ENCODE assay signal across 8 cellular contexts in the genomic region with DNA sequence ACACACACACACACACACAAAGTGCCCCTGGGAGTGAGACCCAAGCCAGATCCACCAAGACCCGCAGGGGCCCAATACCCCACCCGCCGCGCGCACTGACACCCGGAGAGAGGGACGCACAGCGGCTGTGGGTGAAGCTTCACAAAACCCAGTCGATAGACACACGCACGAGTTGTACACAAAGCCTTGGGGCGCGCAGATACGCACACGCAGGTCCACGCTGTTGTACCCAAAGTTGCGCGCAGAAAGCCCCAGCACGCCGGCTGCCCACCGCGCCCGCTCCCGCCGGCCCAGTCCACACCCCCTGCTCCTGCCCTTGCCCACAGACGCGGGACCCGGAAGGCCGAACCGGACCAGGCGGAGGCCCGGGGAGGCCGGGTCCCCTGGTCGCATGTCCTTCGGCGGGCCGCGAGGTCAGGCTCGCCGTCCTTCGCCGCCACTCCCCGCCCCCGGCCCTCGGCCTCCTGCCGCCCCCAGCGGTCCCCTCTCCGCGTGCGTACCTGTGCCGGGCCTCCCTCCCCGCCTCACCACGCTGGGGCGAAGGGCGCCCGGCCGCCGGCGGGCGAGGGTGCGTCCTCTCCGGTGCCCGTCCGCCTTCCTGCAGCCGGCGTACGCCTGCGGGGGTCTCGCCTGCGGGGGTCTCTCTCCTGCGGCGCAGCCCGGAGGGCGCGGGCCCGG. TPM values are rescaled to one million over a fixed set of nuclear protein-coding genes. Genes with fewer than 3 reads are reported as not detected.
DNase-seq lines count a peak whose midpoint lies in the region; ATAC-seq, FAIRE-seq and TF ChIP-seq lines count a peak whose summit lies in the region.

A gene (minus strand): TSS at position 344 of the 678 bp plus-strand sequence. CDS start 1,180 bp downstream, outside the sequence.

- H3K4me1 ChIP-seq in ACC112 (ENCODE audit: control insufficient read depth, insufficient read depth, low read length, unreplicated experiment), result no peaks in the 10 kb centered on the region

- peak within 1 kb of the TSS; percentile 75 for H2AFZ ChIP-seq in ACC112 (ENCODE audit: low read length, unreplicated experiment)

- H3K4me3 Mint-ChIP-seq in memory B cell, result peak within 1 kb of the TSS; percentile 74

- H3K27ac Mint-ChIP-seq in memory B cell, result no peak within 1 kb of the TSS

- TF ChIP-seq CTCF in bronchial epithelial cell (IDR thresholded peaks at IDR 0.05; ENCODE audit: insufficient read depth, low read length, severe bottlenecking), result no peak

- no peak within 1 kb of the TSS for H3K27ac ChIP-seq in ACC112 (ENCODE audit: low read depth, low read length)

- ATAC-seq in memory B cell (ENCODE audit: low read depth), result no peak
- ATAC-seq in HG02981 (IDR thresholded peaks at IDR 0.05; ENCODE audit: unreplicated experiment), result no peak
- no peak for ATAC-seq in HG02623 (IDR thresholded peaks at IDR 0.05; ENCODE audit: unreplicated experiment)
- no peak for ATAC-seq in GM21423 (IDR thresholded peaks at IDR 0.05; ENCODE audit: unreplicated experiment)

- peak within 1 kb of the TSS; percentile 75 for H3K4me3 ChIP-seq in ACC112 (ENCODE audit: low read depth, low read length)
- peak within 1 kb of the TSS; percentile 35 for H3K4me3 ChIP-seq in bronchial epithelial cell (ENCODE audit: low read depth, low read length)

- H3K79me2 ChIP-seq in ACC112 (ENCODE audit: control insufficient read depth, insufficient read depth, low read length, unreplicated experiment), result no peaks in the 10 kb centered on the region

- H3K27me3 ChIP-seq in ACC112 (ENCODE audit: insufficient read depth, low read length), result peaks cover 50% of the 10 kb centered on the region
- H3K27me3 ChIP-seq in bronchial epithelial cell (ENCODE audit: control insufficient read depth, insufficient read depth, low read length), result peaks cover 18% of the 10 kb centered on the region

- H3K4me1 Mint-ChIP-seq in memory B cell, result peaks cover 15% of the 10 kb centered on the region

- peak; percentile 71 for FAIRE-seq in HTR-8/SVneo (lab: Jason Lieb, UNC)
- FAIRE-seq in bronchial epithelial cell (lab: Jason Lieb, UNC), result no peak

- no peaks in the 10 kb centered on the region for H3K9me3 Mint-ChIP-seq in memory B cell

- no peaks in the 10 kb centered on the region for H3K36me3 ChIP-seq in ACC112 (ENCODE audit: insufficient read depth, low read length)
- no peaks in the 10 kb centered on the region for H3K36me3 ChIP-seq in bronchial epithelial cell (ENCODE audit: control insufficient read depth, insufficient read depth, low read length)

- no peaks in the 10 kb centered on the region for H3K36me3 Mint-ChIP-seq in memory B cell

- peaks cover 18% of the 10 kb centered on the region for H3K27me3 Mint-ChIP-seq in memory B cell

- DNase-seq in HTR-8/SVneo (ENCODE audit: insufficient read length, low spot score) (no peak), bronchial epithelial cell (ENCODE audit: low read depth) (no peak), memory B cell (ENCODE audit: low spot score in 2 of 2) (no peak), NCI-H226 (no peak)

RNA-seq across cellular contexts. Expression of the gene that starts here (rescaled TPM):
- total RNA-seq in bronchial epithelial cell, result 0.38 TPM in 1 of 2 replicates, not detected in the other
